Comparison of ENCODE assay signal across 16 cellular contexts in the genomic region with DNA sequence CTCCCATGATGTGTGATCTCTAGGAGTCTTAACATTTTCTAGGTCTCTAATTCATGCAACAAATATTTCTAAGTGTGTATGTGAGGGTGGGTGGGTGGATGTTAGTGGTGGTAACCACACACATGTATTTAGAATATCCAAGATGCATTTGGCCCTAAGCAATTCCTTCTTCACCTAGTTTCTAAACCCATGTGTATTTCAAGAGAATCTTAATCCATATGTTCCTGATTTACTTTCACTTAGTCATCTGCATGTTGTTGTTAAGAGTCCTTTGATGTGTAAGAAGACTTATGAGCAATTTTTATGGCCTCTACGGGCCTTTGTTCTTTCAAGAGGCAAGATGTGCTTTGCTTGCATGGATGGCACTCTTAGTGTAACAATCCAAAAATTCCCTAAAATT.
DNase-seq lines count a peak whose midpoint lies in the region; TF ChIP-seq lines count a peak whose summit lies in the region.
"Had no signal": no experiment of that assay in that cellular context is flagged by ENCODE, and none has a peak within 500 bp of the region (broad histone marks: within the 10 kb centered on the region; RNA-seq: fewer than 3 reads in every experiment).

No MANE protein-coding gene starts in this region.

- H3K4me3 ChIP-seq in BJ (ENCODE audit: low read depth, low read length) (no peak overlapping the region), mesenchymal stem cell (ENCODE audit: insufficient read depth in 1 of 2, low read depth in 1 of 2, low read length in 2 of 2) (no peak overlapping the region)
- H3K4me3 ChIP-seq: BLaER1 treated with 17β-estradiol and CSF1 and Interleukin-3, amounts not matched to agents 10 nM and 100 nM; cardiac muscle cell; HAP-1; heart right ventricle; skin epidermis had no signal

- H3K27me3 ChIP-seq in BJ (ENCODE audit: control insufficient read depth, insufficient read depth, low read length): no peaks in the 10 kb centered on the region
- H3K27me3 ChIP-seq in mesenchymal stem cell (ENCODE audit: control insufficient read depth in 1 of 2, insufficient read depth in 1 of 2, low read length in 2 of 2): no peaks in the 10 kb centered on the region
- H3K27me3 ChIP-seq: BLaER1 treated with 17β-estradiol and CSF1 and Interleukin-3, amounts not matched to agents 10 nM and 100 nM; cardiac muscle cell; heart right ventricle had no signal

- H4K91ac ChIP-seq in mesenchymal stem cell (ENCODE audit: low read length): no peak overlapping the region

- H3K79me1 ChIP-seq in mesenchymal stem cell (replicated peaks; ENCODE audit: low read length, poor library complexity, severe bottlenecking): no peaks in the 10 kb centered on the region

- peak overlapping the region; percentile 54 for H3K9ac ChIP-seq in mesenchymal stem cell (ENCODE audit: low read length)
- H3K9ac ChIP-seq: BLaER1 treated with 17β-estradiol and CSF1 and Interleukin-3, amounts not matched to agents 10 nM and 100 nM had no signal

- H3K27ac ChIP-seq in mesenchymal stem cell (ENCODE audit: low read length, poor library complexity, severe bottlenecking): no peak overlapping the region
- H3K27ac ChIP-seq: BLaER1 treated with 17β-estradiol and CSF1 and Interleukin-3, amounts not matched to agents 10 nM and 100 nM; cardiac muscle cell; heart right ventricle had no signal

- H3K4me1 ChIP-seq in mesenchymal stem cell (ENCODE audit: control insufficient read depth, insufficient read depth, low read depth, low read length): no peaks in the 10 kb centered on the region
- H3K4me1 ChIP-seq: HAP-1 had no signal

- no peaks in the 10 kb centered on the region for H3K9me3 ChIP-seq in mesenchymal stem cell (ENCODE audit: control insufficient read depth, low read length)
- H3K9me3 ChIP-seq: BLaER1 treated with 17β-estradiol and CSF1 and Interleukin-3, amounts not matched to agents 10 nM and 100 nM; HAP-1 had no signal

- no peak overlapping the region for H2BK5ac ChIP-seq in mesenchymal stem cell (ENCODE audit: low read depth, low read length, poor library complexity, severe bottlenecking)

- CTCF ChIA-PET in BJ (lab: Yijun Ruan, JAX): no interaction called here

- H2BK12ac ChIP-seq in mesenchymal stem cell (ENCODE audit: low read length in 2 of 2): no peak overlapping the region

- H4K8ac ChIP-seq in mesenchymal stem cell (ENCODE audit: low read length): no peak overlapping the region

- H3K36me3 ChIP-seq in BJ (ENCODE audit: control insufficient read depth, insufficient read depth, low read length): no peaks in the 10 kb centered on the region
- H3K36me3 ChIP-seq in mesenchymal stem cell (ENCODE audit: control insufficient read depth in 1 of 2, insufficient read depth in 2 of 2, low read depth in 1 of 2, low read length in 2 of 2): no peaks in the 10 kb centered on the region
- H3K36me3 ChIP-seq: BLaER1 treated with 17β-estradiol and CSF1 and Interleukin-3, amounts not matched to agents 10 nM and 100 nM; cardiac muscle cell; HAP-1; heart right ventricle had no signal

- 67% methylated on average over 1 of the region's 1 CpG for WGBS in mesenchymal stem cell

- H3K18ac ChIP-seq in mesenchymal stem cell (ENCODE audit: low read depth in 1 of 2, low read length in 2 of 2): no peak overlapping the region

- peak; percentile 81 for DNase-seq in BJ (ENCODE audit: low read depth)
- DNase-seq in M059J (ENCODE audit: low read depth): peak; percentile 39
- DNase-seq in brain pericyte (ENCODE audit: low read depth, low spot score): peak; percentile 17
- peak; percentile 33 for DNase-seq in mesenchymal stem cell
- no peak for DNase-seq in NCI-H748 treated with DMSO at 0.1 percent for 48 hours (lab: John Stamatoyannopoulos, UW)
- DNase-seq in NCI-H1048 (lab: John Stamatoyannopoulos, UW): no peak
- DNase-seq in ecto neural progenitor cell (ENCODE audit: low spot score): no peak
- DNase-seq in GM10266 (ENCODE audit: extremely low spot score): no peak
- DNase-seq: DMS79; heart right ventricle; NCI-H446; stimulated activated naive CD4-positive, alpha-beta T cell had no signal

- no peak overlapping the region for H2AFZ ChIP-seq in mesenchymal stem cell (ENCODE audit: low read depth, low read length)

- H3K4ac ChIP-seq in mesenchymal stem cell (ENCODE audit: low read depth in 1 of 2, low read length in 2 of 2): no peak overlapping the region

- H2BK120ac ChIP-seq in mesenchymal stem cell (ENCODE audit: low read depth, low read length): no peak overlapping the region

- no peak overlapping the region for H3K4me2 ChIP-seq in mesenchymal stem cell (ENCODE audit: low read length, poor library complexity, severe bottlenecking)
- H3K4me2 ChIP-seq: BLaER1 treated with 17β-estradiol and CSF1 and Interleukin-3, amounts not matched to agents 10 nM and 100 nM had no signal

- H3K14ac ChIP-seq in mesenchymal stem cell (ENCODE audit: low read length in 2 of 2): no peak overlapping the region

- POLR2A ChIA-PET in BJ (lab: Charles Lee): no interaction called here

- no peak overlapping the region for H3K23ac ChIP-seq in mesenchymal stem cell (ENCODE audit: low read length in 2 of 2)

- no peak for TF ChIP-seq CTCF in BJ (IDR thresholded peaks at IDR 0.05; ENCODE audit: insufficient read depth, low read depth, low read length)
- no peak for TF ChIP-seq CTCF in GM10266 (IDR thresholded peaks at IDR 0.05; ENCODE audit: control insufficient read depth, insufficient read depth, low read depth, missing control alignments)

- no peak overlapping the region for H2BK15ac ChIP-seq in mesenchymal stem cell (ENCODE audit: low read depth, poor library complexity, severe bottlenecking)

- no peak overlapping the region for H2AK5ac ChIP-seq in mesenchymal stem cell (ENCODE audit: low read length, severe bottlenecking)

Comparison
In these comparisons a context has a peak if more than half of its experiments do, and no peak if none do; other contexts are left out.
1. DNase-seq: peak in BJ (single experiment), M059J (single experiment), brain pericyte (single experiment) and mesenchymal stem cell (single experiment); none in NCI-H748 treated with DMSO at 0.1 percent for 48 hours (single experiment), NCI-H1048 (single experiment), ecto neural progenitor cell (single experiment) and GM10266 (single experiment).